9 cellular contexts compared by ENCODE assay signal in the genomic region with DNA sequence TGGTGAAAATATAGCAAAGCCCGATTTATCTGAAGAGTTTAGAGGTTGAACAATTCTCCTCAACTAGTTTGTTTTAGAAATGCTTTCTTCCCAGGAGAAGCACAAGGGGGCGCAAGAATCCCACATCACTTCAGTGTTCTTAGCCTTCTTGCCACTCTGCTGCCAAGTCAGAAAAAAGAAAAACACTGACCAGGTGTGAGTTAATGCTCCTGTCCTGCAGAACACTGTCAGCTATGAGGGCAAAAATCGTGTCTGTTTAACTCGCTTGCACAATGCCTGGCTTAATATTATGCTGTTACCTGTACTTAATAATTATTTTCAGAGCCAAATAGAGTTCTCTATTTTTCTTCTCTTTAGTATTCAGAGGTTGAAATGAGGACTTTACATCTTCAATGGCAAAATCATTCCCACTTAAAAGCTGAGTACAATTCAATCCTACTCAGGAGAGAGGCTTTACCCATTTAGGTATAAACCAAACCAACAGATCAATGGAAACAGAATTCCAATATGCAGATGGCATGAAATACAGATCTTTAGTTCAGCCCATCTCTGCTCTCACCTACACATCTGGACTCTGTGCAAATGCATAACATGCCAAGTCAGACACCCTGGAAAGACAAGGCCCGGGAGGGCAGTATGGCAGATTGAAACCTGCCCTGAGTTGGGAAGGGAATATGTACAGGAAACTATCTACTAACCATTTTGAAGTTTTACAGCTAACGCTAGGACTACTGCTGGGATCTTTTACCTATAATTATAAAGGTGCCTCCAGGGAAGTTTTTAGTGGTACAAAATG.
DNase-seq lines count a peak whose midpoint lies in the region; ATAC-seq and TF ChIP-seq lines count a peak whose summit lies in the region.
"Had no signal": no experiment of that assay in that cellular context is flagged by ENCODE, and none has a peak within 500 bp of the region (broad histone marks: within the 10 kb centered on the region; RNA-seq: fewer than 3 reads in every experiment).

No MANE protein-coding gene starts in this region.

- H3K27me3 ChIP-seq in KMS-11 (ENCODE audit: insufficient read depth, low read depth) (no peaks in the 10 kb centered on the region), thoracic aorta (replicated peaks; ENCODE audit: insufficient read depth) (no peaks in the 10 kb centered on the region)

- no peaks in the 10 kb centered on the region for H4K20me1 ChIP-seq in KMS-11 (ENCODE audit: insufficient read depth)

- no peaks in the 10 kb centered on the region for H3K9me3 ChIP-seq in thoracic aorta

- H3K4me2 ChIP-seq in KMS-11 = no peak overlapping the region; the same call in 1 of the 2 replicates

- H2AFZ ChIP-seq in KMS-11 (ENCODE audit: low read depth) = no peak overlapping the region

- H3K4me1 ChIP-seq in KMS-11 (ENCODE audit: low read depth, poor library complexity, severe bottlenecking) = peaks cover 49% of the 10 kb centered on the region
- peaks cover 45 to 50% of the 10 kb centered on the region in 2 donors for H3K4me1 ChIP-seq in thoracic aorta (ENCODE audit: control insufficient read depth in 1 of 2, low read depth in 2 of 2)

- CTCF ChIA-PET in Calu3 (lab: Charles Lee) = interaction anchor here (0.7 to 4.0 kb wide), 4 partner anchors 10 to 153 kb away, joined by 3 to 28 read pairs (median 4); partner anchors contain the start of gene ARMC12

- TF ChIP-seq CTCF in Calu3 (IDR thresholded peaks at IDR 0.05; ENCODE audit: unreplicated experiment) (peak; percentile 79), KMS-11 (conservative IDR thresholded peaks at IDR 0.05; ENCODE audit: low read depth, low read length) (peak; percentile 94), thoracic aorta (IDR thresholded peaks at IDR 0.05) (peak; percentile 80)

- H3K4me3 ChIP-seq in KMS-11 (IDR thresholded peaks at IDR 0.05; ENCODE audit: insufficient read depth, low read depth, low read length) = no peak overlapping the region
- no peak overlapping the region for H3K4me3 ChIP-seq in thoracic aorta

- no peak overlapping the region for H3K9ac ChIP-seq in KMS-11

- ATAC-seq in thoracic aorta (ENCODE audit: insufficient number of reproducible peaks, low FRiP score, low read depth) = no peak
- ATAC-seq in GM19463 (IDR thresholded peaks at IDR 0.05; ENCODE audit: unreplicated experiment) = no peak

- no TSS peak for BruUV-seq in Calu3 (replicated peaks; lab: Mats Ljungman, UMichigan)

- H3K4me3 Mint-ChIP-seq in Calu3 (ENCODE audit: low read depth, unreplicated experiment) = no peak overlapping the region
- no peak overlapping the region for H3K4me3 Mint-ChIP-seq in activated T-helper 2 cell treated with anti-CD3 and anti-CD28 coated beads, Interferon-gamma antibody, Interleukin-2, Interleukin-4, amounts not matched to agents 10 μg/mL and 5 μg/mL and 100 μg/mL, durations not matched to agents 14 hours and 24 hours and 36 hours (ENCODE audit: low read depth)
- H3K4me3 Mint-ChIP-seq: T-helper 1 cell treated with Interleukin-12 subunit alpha and Interleukin-12 subunit beta and Interleukin-4 antibody, amounts not matched to agents 30 μg/mL and 1 μg/mL, for 36 hours had no signal

- H3K79me2 ChIP-seq in KMS-11 (ENCODE audit: insufficient read depth, low read depth) = no peaks in the 10 kb centered on the region

- DNase-seq in Calu3 (peak; percentile 75), RPMI7951 (ENCODE audit: low read depth) (peak; percentile 61), fibroblast of the conjunctiva (ENCODE audit: low read depth) (peak; percentile 81), occipital lobe (lab: John Stamatoyannopoulos, UW) (peak; percentile 56), thoracic aorta (ENCODE audit: low spot score) (no peak)
- DNase-seq in activated T-helper 2 cell treated with anti-CD3 and anti-CD28 coated beads, Interferon-gamma antibody, Interleukin-2, Interleukin-4, amounts not matched to agents 10 μg/mL and 5 μg/mL and 100 μg/mL, durations not matched to agents 14 hours and 24 hours and 36 hours (ENCODE audit: low spot score) = peak; percentile 50

- no peak overlapping the region for H3K27ac ChIP-seq in KMS-11
- peak overlapping the region in 1 of 2 donors; percentile 32 for H3K27ac ChIP-seq in thoracic aorta

- no peaks in the 10 kb centered on the region for H3K9me3 Mint-ChIP-seq in Calu3 (ENCODE audit: low read depth, unreplicated experiment)
- no peaks in the 10 kb centered on the region for H3K9me3 Mint-ChIP-seq in activated T-helper 2 cell treated with anti-CD3 and anti-CD28 coated beads, Interferon-gamma antibody, Interleukin-2, Interleukin-4, amounts not matched to agents 10 μg/mL and 5 μg/mL and 100 μg/mL, durations not matched to agents 14 hours and 24 hours and 36 hours
- H3K9me3 Mint-ChIP-seq: T-helper 1 cell treated with Interleukin-12 subunit alpha and Interleukin-12 subunit beta and Interleukin-4 antibody, amounts not matched to agents 30 μg/mL and 1 μg/mL, for 36 hours had no signal

- no peaks in the 10 kb centered on the region for H3K4me1 Mint-ChIP-seq in Calu3 (ENCODE audit: low read depth, unreplicated experiment)
- H3K4me1 Mint-ChIP-seq in activated T-helper 2 cell treated with anti-CD3 and anti-CD28 coated beads, Interferon-gamma antibody, Interleukin-2, Interleukin-4, amounts not matched to agents 10 μg/mL and 5 μg/mL and 100 μg/mL, durations not matched to agents 14 hours and 24 hours and 36 hours (ENCODE audit: low read depth) = peaks cover 28% of the 10 kb centered on the region

- no peaks in the 10 kb centered on the region for H3K27me3 Mint-ChIP-seq in Calu3 (ENCODE audit: unreplicated experiment)
- H3K27me3 Mint-ChIP-seq in activated T-helper 2 cell treated with anti-CD3 and anti-CD28 coated beads, Interferon-gamma antibody, Interleukin-2, Interleukin-4, amounts not matched to agents 10 μg/mL and 5 μg/mL and 100 μg/mL, durations not matched to agents 14 hours and 24 hours and 36 hours (ENCODE audit: low read depth) = no peaks in the 10 kb centered on the region

- intact Hi-C loops in Calu3 (cut with micrococcal nuclease; ENCODE audit: unreplicated experiment) = loop anchor here (1.0 to 5.0 kb wide), 4 partner anchors 40 to 153 kb away; partner anchors contain the start of genes ARMC12 and FKBP5
- intact Hi-C loops in activated T-helper 2 cell treated with anti-CD3 and anti-CD28 coated beads, Interferon-gamma antibody, Interleukin-2, Interleukin-4, amounts not matched to agents 10 μg/mL and 5 μg/mL and 100 μg/mL, durations not matched to agents 14 hours and 24 hours and 36 hours (cut with micrococcal nuclease) = loop anchor here (1.0 to 5.0 kb wide), 4 partner anchors 38 to 153 kb away; partner anchors contain the start of genes ARMC12 and FKBP5

- H3K36me3 ChIP-seq in KMS-11 (ENCODE audit: insufficient read depth) (no peaks in the 10 kb centered on the region), thoracic aorta (peaks cover 55% of the 10 kb centered on the region)

- H3K36me3 Mint-ChIP-seq in Calu3 (ENCODE audit: insufficient read depth, unreplicated experiment) = no peaks in the 10 kb centered on the region
- H3K36me3 Mint-ChIP-seq in activated T-helper 2 cell treated with anti-CD3 and anti-CD28 coated beads, Interferon-gamma antibody, Interleukin-2, Interleukin-4, amounts not matched to agents 10 μg/mL and 5 μg/mL and 100 μg/mL, durations not matched to agents 14 hours and 24 hours and 36 hours (ENCODE audit: low read depth) = peaks cover 50% of the 10 kb centered on the region

- no peak overlapping the region for H3K27ac Mint-ChIP-seq in Calu3 (ENCODE audit: unreplicated experiment)
- H3K27ac Mint-ChIP-seq in activated T-helper 2 cell treated with anti-CD3 and anti-CD28 coated beads, Interferon-gamma antibody, Interleukin-2, Interleukin-4, amounts not matched to agents 10 μg/mL and 5 μg/mL and 100 μg/mL, durations not matched to agents 14 hours and 24 hours and 36 hours = no peak overlapping the region
- H3K27ac Mint-ChIP-seq: T-helper 1 cell treated with Interleukin-12 subunit alpha and Interleukin-12 subunit beta and Interleukin-4 antibody, amounts not matched to agents 30 μg/mL and 1 μg/mL, for 36 hours had no signal
